22 cellular contexts compared by ENCODE assay signal in genomic region chr6:1831030-1831429, GRCh38.
DNase-seq lines count a peak whose midpoint lies in the region; TF ChIP-seq lines count a peak whose summit lies in the region.
"Had no signal": no experiment of that assay in that cellular context is flagged by ENCODE, and none has a peak within 500 bp of the region (broad histone marks: within the 10 kb centered on the region; RNA-seq: fewer than 3 reads in every experiment).

No MANE protein-coding gene starts in this region.

- H3K36me3 ChIP-seq in adrenal gland (replicated peaks in 1 of 2): no peaks in the 10 kb centered on the region
- H3K36me3 ChIP-seq: BE2C, BLaER1 had no signal

- H3K27me3 Mint-ChIP-seq in osteocyte (ENCODE audit: unreplicated experiment): no peaks in the 10 kb centered on the region
- H3K27me3 Mint-ChIP-seq: CD4-positive, alpha-beta memory T cell; CD4-positive, CD25-positive, alpha-beta regulatory T cell; CD8-positive, alpha-beta memory T cell had no signal

- TF ChIP-seq CTCF in osteocyte (IDR thresholded peaks at IDR 0.05) (no peak), adrenal gland (IDR thresholded peaks at IDR 0.05) (no peak)

- H3K4me1 ChIP-seq in adrenal gland (replicated peaks in 1 of 2): peaks cover 0 to 5% of the 10 kb centered on the region in 2 donors

- WGBS in adrenal gland, 4 donors: 82 to 93% (median 89%) methylated on average over 4 of the region's 4 CpGs

- H3K9me3 Mint-ChIP-seq in osteocyte (ENCODE audit: unreplicated experiment): peaks cover 16% of the 10 kb centered on the region

- no peak for TF ChIP-seq POLR2A in adrenal gland (IDR thresholded peaks at IDR 0.05)

- peaks cover 0 to 13% (median 11%) of the 10 kb centered on the region in 3 donors for H3K9me3 ChIP-seq in adrenal gland (replicated peaks in 1 of 3)
- H3K9me3 ChIP-seq: BE2C had no signal

- H3K4me3 Mint-ChIP-seq in osteocyte (ENCODE audit: unreplicated experiment): no peak overlapping the region
- H3K4me3 Mint-ChIP-seq: CD14-positive monocyte; CD4-positive, alpha-beta memory T cell; CD4-positive, CD25-positive, alpha-beta regulatory T cell; CD8-positive, alpha-beta memory T cell had no signal

- H3K4me1 Mint-ChIP-seq in osteocyte (ENCODE audit: unreplicated experiment): peaks cover 41% of the 10 kb centered on the region
- H3K4me1 Mint-ChIP-seq: CD4-positive, alpha-beta memory T cell; CD4-positive, CD25-positive, alpha-beta regulatory T cell; CD8-positive, alpha-beta memory T cell had no signal

- peaks cover 14% of the 10 kb centered on the region for H3K36me3 Mint-ChIP-seq in osteocyte (ENCODE audit: unreplicated experiment)

- intact Hi-C loops in adrenal gland (cut with DNase I): no loop called here

- H3K4me3 ChIP-seq in adrenal gland: no peak overlapping the region
- H3K4me3 ChIP-seq: BLaER1, GM12878 had no signal

- DNase-seq in NCI-H82 treated with DMSO at 0.1 percent for 48 hours (lab: John Stamatoyannopoulos, UW; ENCODE audit: unreplicated experiment): peak; percentile 32
- DNase-seq in left kidney (ENCODE audit: low read depth, low spot score): peak; percentile 62
- no peak for DNase-seq in osteocyte (ENCODE audit: extremely low spot score, unreplicated experiment)
- DNase-seq in DMS53 treated with DMSO at 0.1 percent for 48 hours (lab: John Stamatoyannopoulos, UW; ENCODE audit: unreplicated experiment): no peak
- no peak for DNase-seq in RPMI8226
- DNase-seq in adrenal gland: no peak
- DNase-seq: 8988T; ACHN; BE2C; C1 segment of cervical spinal cord; CD4-positive, alpha-beta memory T cell; CD4-positive, CD25-positive, alpha-beta regulatory T cell; CD8-positive, alpha-beta memory T cell; COR-L47; DMS 273 treated with DMSO at 0.1 percent for 48 hours; DMS153; DMS53; DMS79 treated with DMSO at 0.1 percent for 48 hours; GDM1 had no signal

- no peak overlapping the region for H3K27ac ChIP-seq in adrenal gland
- H3K27ac ChIP-seq: BLaER1 had no signal

- no peaks in the 10 kb centered on the region for H3K27me3 ChIP-seq in adrenal gland
- H3K27me3 ChIP-seq: BE2C, BLaER1 had no signal

- H3K27ac Mint-ChIP-seq in osteocyte (ENCODE audit: unreplicated experiment): peak overlapping the region; percentile 56
- H3K27ac Mint-ChIP-seq: CD14-positive monocyte; CD4-positive, alpha-beta memory T cell; CD4-positive, CD25-positive, alpha-beta regulatory T cell; CD8-positive, alpha-beta memory T cell had no signal

Comparison
In these comparisons a context has a peak if more than half of its experiments do, and no peak if none do; other contexts are left out.
1. DNase-seq: peak in NCI-H82 treated with DMSO at 0.1 percent for 48 hours (single experiment) and left kidney (single experiment); none in osteocyte (single experiment), DMS53 treated with DMSO at 0.1 percent for 48 hours (single experiment), RPMI8226 (single experiment) and adrenal gland (0 of 7).